8 cellular contexts compared by ENCODE assay signal in genomic region chr7:90595341-90595800, GRCh38. TPM values are rescaled to one million over a fixed set of nuclear protein-coding genes. Genes with fewer than 3 reads are reported as not detected.
DNase-seq lines count a peak whose midpoint lies in the region; TF ChIP-seq lines count a peak whose summit lies in the region.

No MANE protein-coding gene starts in this region.

- peak overlapping the region; percentile 80 for H3K4me2 ChIP-seq in neural progenitor cell

- peaks cover 39% of the 10 kb centered on the region for H3K79me2 ChIP-seq in neural progenitor cell (ENCODE audit: low read depth)

- H3K27me3 Mint-ChIP-seq in activated CD4-positive, alpha-beta T cell treated with anti-CD3 and anti-CD28 coated beads, Interleukin-2, amount 10 ng/mL, durations not matched to agents 24 days and 14 days = peaks cover 54% of the 10 kb centered on the region
- H3K27me3 Mint-ChIP-seq in neural progenitor cell (ENCODE audit: insufficient read depth, low read depth) = peaks cover 8% of the 10 kb centered on the region

- no peak overlapping the region for H3K27ac Mint-ChIP-seq in activated CD4-positive, alpha-beta T cell treated with anti-CD3 and anti-CD28 coated beads, Interleukin-2, amount 10 ng/mL, durations not matched to agents 24 days and 14 days
- peak overlapping the region; percentile 97 for H3K27ac Mint-ChIP-seq in neural progenitor cell

- no peaks in the 10 kb centered on the region for H3K36me3 ChIP-seq in ectodermal cell (ENCODE audit: control insufficient read depth, insufficient read depth, low read length)
- H3K36me3 ChIP-seq in neural progenitor cell = no peaks in the 10 kb centered on the region

- H3K4me3 Mint-ChIP-seq in activated CD4-positive, alpha-beta T cell treated with anti-CD3 and anti-CD28 coated beads, Interleukin-2, amount 10 ng/mL, durations not matched to agents 24 days and 14 days = peak overlapping the region; percentile 68
- H3K4me3 Mint-ChIP-seq in neural progenitor cell = peak overlapping the region; percentile 96

- H3K4me1 ChIP-seq in ectodermal cell (ENCODE audit: control insufficient read depth, insufficient read depth, low read length) = peaks cover 10% of the 10 kb centered on the region
- H3K4me1 ChIP-seq in neural progenitor cell = peaks cover 22% of the 10 kb centered on the region

- H3F3A ChIP-seq in neural progenitor cell (ENCODE audit: low read depth) = peaks cover 11% of the 10 kb centered on the region

- H3K9ac ChIP-seq in neural progenitor cell = no peak overlapping the region

- H3K36me3 Mint-ChIP-seq in activated CD4-positive, alpha-beta T cell treated with anti-CD3 and anti-CD28 coated beads, Interleukin-2, amount 10 ng/mL, durations not matched to agents 24 days and 14 days (ENCODE audit: low read depth) = no peaks in the 10 kb centered on the region
- H3K36me3 Mint-ChIP-seq in neural progenitor cell = peaks cover 6% of the 10 kb centered on the region

- peaks cover 5% of the 10 kb centered on the region for H3K27me3 ChIP-seq in ectodermal cell (ENCODE audit: control insufficient read depth, insufficient read depth, low read length, poor library complexity, severe bottlenecking)
- H3K27me3 ChIP-seq in neural progenitor cell = no peaks in the 10 kb centered on the region

- 6% methylated on average over 9 to 10 of the region's 10 CpGs for WGBS in ectodermal cell, 2 experiments

- peak overlapping the region; percentile 71 for H2AFZ ChIP-seq in neural progenitor cell (replicated peaks)

- no peaks in the 10 kb centered on the region for H3K9me3 ChIP-seq in ectodermal cell (ENCODE audit: control insufficient read depth, low read length)
- H3K9me3 ChIP-seq in neural progenitor cell (ENCODE audit: low read depth) = no peaks in the 10 kb centered on the region

- H3K4me1 Mint-ChIP-seq in activated CD4-positive, alpha-beta T cell treated with anti-CD3 and anti-CD28 coated beads, Interleukin-2, amount 10 ng/mL, durations not matched to agents 24 days and 14 days = peaks cover 14% of the 10 kb centered on the region
- H3K4me1 Mint-ChIP-seq in neural progenitor cell = peaks cover 25% of the 10 kb centered on the region

- peaks cover 15% of the 10 kb centered on the region for H4K20me1 ChIP-seq in neural progenitor cell (ENCODE audit: low read depth)

- no peak for TF ChIP-seq CTCF in neural progenitor cell (IDR thresholded peaks at IDR 0.05)

- intact Hi-C loops in activated CD4-positive, alpha-beta T cell treated with anti-CD3 and anti-CD28 coated beads, Interleukin-2, amount 10 ng/mL, durations not matched to agents 24 days and 14 days (cut with micrococcal nuclease) = loop anchor here (10.0 kb wide), 1 partner anchor 351 kb away; the partner anchor contains the start of gene CFAP69

- H3K27ac ChIP-seq in ectodermal cell (ENCODE audit: insufficient read depth, low read depth, low read length, poor library complexity, severe bottlenecking) = peak overlapping the region; percentile 44
- H3K27ac ChIP-seq in neural progenitor cell = no peak overlapping the region

- no peaks in the 10 kb centered on the region for H3K9me3 Mint-ChIP-seq in activated CD4-positive, alpha-beta T cell treated with anti-CD3 and anti-CD28 coated beads, Interleukin-2, amount 10 ng/mL, durations not matched to agents 24 days and 14 days
- no peaks in the 10 kb centered on the region for H3K9me3 Mint-ChIP-seq in neural progenitor cell

- no peak for DNase-seq in activated CD4-positive, alpha-beta T cell treated with anti-CD3 and anti-CD28 coated beads, Interleukin-2, amount 10 ng/mL, durations not matched to agents 24 days and 14 days
- no peak for DNase-seq in activated CD4-positive, alpha-beta T cell treated with anti-CD3 and anti-CD28 coated beads, Interleukin-2, amount 50 U/mL, for 1 hour
- DNase-seq in M059J (ENCODE audit: low read depth) (peak; percentile 31), neural progenitor cell (ENCODE audit: low spot score) (no peak), AG08396 (ENCODE audit: low spot score) (no peak), RKO (ENCODE audit: low spot score) (no peak), DMS114 treated with DMSO at 0.1 percent for 48 hours (lab: John Stamatoyannopoulos, UW; ENCODE audit: unreplicated experiment) (no peak)

- H3K4me3 ChIP-seq in ectodermal cell (ENCODE audit: insufficient read depth, low read depth, low read length) = peak overlapping the region; percentile 89
- peak overlapping the region; percentile 89 for H3K4me3 ChIP-seq in neural progenitor cell

RNA-seq across cellular contexts. Expression of gene CDK14, which starts 0.8 kb away (rescaled TPM):
- 1.9 and 2.0 TPM in 2 replicates for total RNA-seq in activated CD4-positive, alpha-beta T cell treated with anti-CD3 and anti-CD28 coated beads, Interleukin-2, amount 10 ng/mL, durations not matched to agents 24 days and 14 days
- 3.9 and 6.5 TPM in 2 replicates for total RNA-seq in M059J (2014; rRNA removed; shearing (Covaris generic))
- polyA plus RNA-seq in ectodermal cell (2013, experiment 1 of 4) = 36.0 TPM
- polyA plus RNA-seq in ectodermal cell (2013, experiment 2 of 4) = 40.3 TPM
- polyA plus RNA-seq in ectodermal cell (2013, experiment 3 of 4) = 24.5 TPM
- polyA plus RNA-seq in ectodermal cell (2013, experiment 4 of 4) = 28.2 TPM
- total RNA-seq in neural progenitor cell (ENCODE audit: low replicate concordance) = 41.9 and 52.3 TPM in 2 replicates
